In genomic region chr20:38290829-38291581, GRCh38 we compare ENCODE assay signal across 9 cellular contexts. TPM values are rescaled to one million over a fixed set of nuclear protein-coding genes. Genes with fewer than 3 reads are reported as not detected.
DNase-seq lines count a peak whose midpoint lies in the region; ATAC-seq and TF ChIP-seq lines count a peak whose summit lies in the region.
"Had no signal": no experiment of that assay in that cellular context is flagged by ENCODE, and none has a peak within 500 bp of the region (broad histone marks: within the 10 kb centered on the region; RNA-seq: fewer than 3 reads in every experiment).

No MANE protein-coding gene starts in this region.

- H3K23ac ChIP-seq in trophoblast cell (ENCODE audit: low read length), result no peak overlapping the region

- no peak overlapping the region for H3K4me3 Mint-ChIP-seq in activated T-helper 17 cell treated with anti-CD3 and anti-CD28 coated beads, Interleukin-2, amount 50 U/mL, for 72 hours

- WGBS in esophagus squamous epithelium, 2 donors, result 39% methylated on average over 11 to 14 of the region's 16 CpGs
- no CpG with 5 or more reads among the region's 16 CpGs for WGBS in trophoblast cell (ENCODE audit: extremely low coverage, insufficient coverage, insufficient read length)

- H3K36me3 ChIP-seq in NT2/D1 (ENCODE audit: insufficient read depth, insufficient read length, low read length), result no peaks in the 10 kb centered on the region
- H3K36me3 ChIP-seq in esophagus squamous epithelium, result no peaks in the 10 kb centered on the region
- no peaks in the 10 kb centered on the region for H3K36me3 ChIP-seq in trophoblast cell (ENCODE audit: control insufficient read depth in 1 of 2, insufficient read depth in 2 of 2, low read length in 2 of 2)

- no peak overlapping the region for H4K91ac ChIP-seq in trophoblast cell (ENCODE audit: low read depth, low read length)

- no peak overlapping the region for H3K27ac Mint-ChIP-seq in activated T-helper 17 cell treated with anti-CD3 and anti-CD28 coated beads, Interleukin-2, amount 50 U/mL, for 72 hours

- no peak overlapping the region for H2BK12ac ChIP-seq in trophoblast cell (ENCODE audit: low read length)

- H3K9me3 ChIP-seq in NT2/D1 (ENCODE audit: insufficient read depth, low read length), result no peaks in the 10 kb centered on the region
- H3K9me3 ChIP-seq in esophagus squamous epithelium, result no peaks in the 10 kb centered on the region
- peaks cover 2% of the 10 kb centered on the region for H3K9me3 ChIP-seq in trophoblast cell (ENCODE audit: insufficient read depth, low read depth, low read length)

- no peaks in the 10 kb centered on the region for H3K36me3 Mint-ChIP-seq in activated T-helper 17 cell treated with anti-CD3 and anti-CD28 coated beads, Interleukin-2, amount 50 U/mL, for 72 hours (ENCODE audit: low read depth)

- no peak for TF ChIP-seq POLR2A in esophagus squamous epithelium (IDR thresholded peaks at IDR 0.05)

- H3K18ac ChIP-seq in trophoblast cell (ENCODE audit: low read length), result no peak overlapping the region

- H3K4me3 ChIP-seq in NT2/D1 (ENCODE audit: insufficient read length, low read depth) (no peak overlapping the region), esophagus squamous epithelium (no peak overlapping the region), trophoblast cell (ENCODE audit: low read depth, low read length) (no peak overlapping the region)

- peaks cover 6% of the 10 kb centered on the region for H3K4me1 ChIP-seq in NT2/D1 (ENCODE audit: insufficient read depth, insufficient read length)
- H3K4me1 ChIP-seq in esophagus squamous epithelium, result peaks cover 0 to 6% (median 0%) of the 10 kb centered on the region in 3 donors
- H3K4me1 ChIP-seq in trophoblast cell (ENCODE audit: control insufficient read depth in 1 of 2, insufficient read depth in 2 of 2, low read length in 2 of 2), result no peaks in the 10 kb centered on the region

- no peak overlapping the region for H2BK120ac ChIP-seq in trophoblast cell (ENCODE audit: insufficient read depth, low read length, poor library complexity)

- TF ChIP-seq CTCF in GM12873 (IDR thresholded peaks at IDR 0.05; ENCODE audit: insufficient read depth, low read depth, low read length, missing control alignments) (peak; percentile 63), esophagus squamous epithelium (IDR thresholded peaks at IDR 0.05) (peak in 4 of 6 experiments; percentile 9 to 49 (median 20))

- DNase-seq in NT2/D1 (ENCODE audit: low read depth, low spot score) (peak; percentile 57), esophagus squamous epithelium (lab: John Stamatoyannopoulos, UW) (no peak), trophoblast cell (peak; percentile 56 to 62), NCI-H226 (no peak), SKM-1 treated with dmso at 0.1 percent for 144 hours (lab: John Stamatoyannopoulos, UW; ENCODE audit: unreplicated experiment) (no peak)

- H3K9ac ChIP-seq in NT2/D1 (ENCODE audit: insufficient read length, low read depth) (no peak overlapping the region), trophoblast cell (ENCODE audit: low read length) (no peak overlapping the region)
- H3K9ac ChIP-seq: KMS-11 had no signal

- H3K4me1 Mint-ChIP-seq in activated T-helper 17 cell treated with anti-CD3 and anti-CD28 coated beads, Interleukin-2, amount 50 U/mL, for 72 hours, result no peaks in the 10 kb centered on the region

- no peaks in the 10 kb centered on the region for H3K9me3 Mint-ChIP-seq in activated T-helper 17 cell treated with anti-CD3 and anti-CD28 coated beads, Interleukin-2, amount 50 U/mL, for 72 hours

- no peaks in the 10 kb centered on the region for H3K79me1 ChIP-seq in trophoblast cell (ENCODE audit: low read length)

- H2BK5ac ChIP-seq in trophoblast cell (ENCODE audit: low read depth, low read length, poor library complexity), result no peak overlapping the region

- no peak overlapping the region for H2AK5ac ChIP-seq in trophoblast cell (ENCODE audit: low read length)

- no peak overlapping the region for H4K12ac ChIP-seq in trophoblast cell (ENCODE audit: low read depth, low read length)

- no peak for ATAC-seq in GM21360 (IDR thresholded peaks at IDR 0.05; ENCODE audit: unreplicated experiment)
- ATAC-seq in activated T-helper 17 cell treated with anti-CD3 and anti-CD28 coated beads, Interleukin-2, amount 50 U/mL, for 72 hours (replicated peaks), result no peak

- no peak overlapping the region for H3K4ac ChIP-seq in trophoblast cell (ENCODE audit: low read depth, low read length)

- no peak overlapping the region for H3K4me2 ChIP-seq in trophoblast cell (ENCODE audit: low read length)
- H3K4me2 ChIP-seq: KMS-11 had no signal

- no peak overlapping the region for H3K14ac ChIP-seq in trophoblast cell (ENCODE audit: low read length)

- peaks cover 38% of the 10 kb centered on the region for H3K27me3 Mint-ChIP-seq in activated T-helper 17 cell treated with anti-CD3 and anti-CD28 coated beads, Interleukin-2, amount 50 U/mL, for 72 hours

- H3K79me2 ChIP-seq in trophoblast cell (ENCODE audit: control insufficient read depth, insufficient read depth, low read length, poor library complexity), result no peaks in the 10 kb centered on the region

- H3K27me3 ChIP-seq in NT2/D1 (ENCODE audit: insufficient read depth, insufficient read length) (no peaks in the 10 kb centered on the region), esophagus squamous epithelium (peaks cover 0 to 6% (median 0%) of the 10 kb centered on the region in 4 donors), trophoblast cell (ENCODE audit: insufficient read depth, low read length) (no peaks in the 10 kb centered on the region)

- intact Hi-C loops in esophagus squamous epithelium (cut with DNase I), result no loop called here

- H3K27ac ChIP-seq in esophagus squamous epithelium (no peak overlapping the region), trophoblast cell (ENCODE audit: low read depth, low read length) (no peak overlapping the region)
- H3K27ac ChIP-seq: KMS-11 had no signal

- H4K8ac ChIP-seq in trophoblast cell (ENCODE audit: low read depth, low read length), result peak overlapping the region; percentile 37

- no peak overlapping the region for H2AFZ ChIP-seq in trophoblast cell (ENCODE audit: insufficient read depth, low read length, poor library complexity)

RNA-seq across cellular contexts. Expression of gene BPI, which starts 13.0 kb away (rescaled TPM):
- total RNA-seq in esophagus squamous epithelium, result under 1 TPM in 1 of 4 donors, not detected in 3; 0.26 TPM
- polyA plus RNA-seq in trophoblast cell (2013), result not detected in 2 replicates
- total RNA-seq in activated T-helper 17 cell treated with anti-CD3 and anti-CD28 coated beads, Interleukin-2, amount 50 U/mL, for 72 hours, result not detected

RNA-seq across cellular contexts. Expression of gene KIAA1755, which starts 30.5 kb away (rescaled TPM):
- 1 to 10 TPM in 1 of 4 donors, under 1 TPM in 3; 0.12 to 3.4 (median 0.39) TPM for total RNA-seq in esophagus squamous epithelium
- polyA plus RNA-seq in trophoblast cell (2013), result 0.30 and 0.32 TPM in 2 replicates
- not detected for total RNA-seq in activated T-helper 17 cell treated with anti-CD3 and anti-CD28 coated beads, Interleukin-2, amount 50 U/mL, for 72 hours

RNA-seq across cellular contexts. Expression of gene LBP, which starts 55.3 kb away (rescaled TPM):
- under 1 TPM in 1 of 4 donors, not detected in 3; 0.18 TPM for total RNA-seq in esophagus squamous epithelium
- 0.40 and 0.51 TPM in 2 replicates for polyA plus RNA-seq in trophoblast cell (2013)
- total RNA-seq in activated T-helper 17 cell treated with anti-CD3 and anti-CD28 coated beads, Interleukin-2, amount 50 U/mL, for 72 hours, result not detected

Comparison
In these comparisons a context has a peak if more than half of its experiments do, and no peak if none do; other contexts are left out.
1. DNase-seq: peak in NT2/D1 (single experiment) and trophoblast cell (2 of 2); none in esophagus squamous epithelium (single experiment), NCI-H226 (single experiment) and SKM-1 treated with dmso at 0.1 percent for 144 hours (single experiment).